In the genomic region with DNA sequence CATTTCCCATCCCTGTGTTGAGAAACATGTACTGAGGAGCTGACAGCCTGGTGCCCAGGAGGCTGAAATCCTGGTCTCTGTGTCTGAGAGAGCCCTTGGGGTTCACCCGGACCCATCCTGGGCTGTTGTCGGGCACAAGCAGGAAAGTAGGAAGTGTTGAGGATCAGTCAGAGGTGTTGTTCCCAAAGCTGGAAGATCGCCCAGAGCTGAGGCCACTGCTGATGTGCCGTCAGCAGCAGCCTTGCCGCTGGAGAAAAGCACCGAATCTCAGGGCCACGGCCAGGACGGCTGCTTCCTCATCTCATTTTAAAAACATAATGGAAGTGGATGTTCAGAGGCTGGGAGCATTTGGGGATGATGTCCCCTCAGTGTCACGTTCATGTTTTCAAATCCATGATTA, we compare ENCODE assay signal across 23 cellular contexts.
DNase-seq lines count a peak whose midpoint lies in the region; ATAC-seq and TF ChIP-seq lines count a peak whose summit lies in the region.
"Had no signal": no experiment of that assay in that cellular context is flagged by ENCODE, and none has a peak within 500 bp of the region (broad histone marks: within the 10 kb centered on the region; RNA-seq: fewer than 3 reads in every experiment).

No MANE protein-coding gene starts in this region.

- H3K27ac ChIP-seq in H9 (ENCODE audit: insufficient read length, low read depth, low read length): no peak overlapping the region
- no peak overlapping the region for H3K27ac ChIP-seq in neuronal stem cell (replicated peaks; ENCODE audit: low read length)
- H3K27ac ChIP-seq in CD4-positive, alpha-beta T cell (ENCODE audit: low read depth, low read length): no peak overlapping the region
- H3K27ac ChIP-seq: SJCRH30 had no signal

- no peaks in the 10 kb centered on the region for H3K23me2 ChIP-seq in H9 (ENCODE audit: insufficient read length, low read depth, low read length, poor library complexity, severe bottlenecking)

- TF ChIP-seq CTCF in H9 (conservative IDR thresholded peaks at IDR 0.05) (no peak), fibroblast of the aortic adventitia (IDR thresholded peaks at IDR 0.05; ENCODE audit: insufficient read depth, low read length) (no peak)
- no peak for TF ChIP-seq CTCF in CD4-positive, alpha-beta T cell (IDR thresholded peaks at IDR 0.05)

- H3K27me3 Mint-ChIP-seq in H9 (ENCODE audit: low read depth): no peaks in the 10 kb centered on the region; the same call in 1 of the 2 replicates
- no peaks in the 10 kb centered on the region for H3K27me3 Mint-ChIP-seq in CD4-positive, alpha-beta T cell

- peak overlapping the region; percentile 19 to 91 (median 83); a peak in 5 of 7 replicates for H3K27ac Mint-ChIP-seq in H9
- H3K27ac Mint-ChIP-seq in CD4-positive, alpha-beta T cell: no peak overlapping the region
- H3K27ac Mint-ChIP-seq: CD4-positive, CD25-positive, alpha-beta regulatory T cell had no signal

- H4K20me1 ChIP-seq in H9 (ENCODE audit: control insufficient read depth, insufficient read depth, insufficient read length): no peaks in the 10 kb centered on the region

- H3K9me3 ChIP-seq in H9 (ENCODE audit: control insufficient read depth, low read depth, low read length) (no peaks in the 10 kb centered on the region), neuronal stem cell (replicated peaks in 1 of 2; ENCODE audit: control insufficient read depth in 2 of 2, insufficient read depth in 1 of 2, low read depth in 1 of 2, low read length in 2 of 2) (no peaks in the 10 kb centered on the region)
- H3K9me3 ChIP-seq in CD4-positive, alpha-beta T cell (ENCODE audit: control insufficient read depth, low read length): no peaks in the 10 kb centered on the region
- H3K9me3 ChIP-seq: BE2C, MG63, SJCRH30 had no signal

- H2AFZ ChIP-seq in H9 (ENCODE audit: low read length): no peak overlapping the region
- no peak overlapping the region for H2AFZ ChIP-seq in neuronal stem cell (ENCODE audit: low read length)

- H2BK12ac ChIP-seq in H9 (ENCODE audit: insufficient read length, low read depth, low read length) (no peak overlapping the region), neuronal stem cell (ENCODE audit: low read length) (no peak overlapping the region)

- H3K23ac ChIP-seq in H9 (ENCODE audit: insufficient read length, low read depth, low read length): no peak overlapping the region
- no peak overlapping the region for H3K23ac ChIP-seq in neuronal stem cell (ENCODE audit: low read depth, low read length, poor library complexity)

- no peak overlapping the region for H3K4ac ChIP-seq in H9 (ENCODE audit: low read depth, low read length)
- H3K4ac ChIP-seq in neuronal stem cell (ENCODE audit: low read length): no peak overlapping the region

- intact Hi-C loops in CD4-positive, alpha-beta T cell (cut with DNase I, micrococcal nuclease): no loop called here

- H3K9ac ChIP-seq in H9 (ENCODE audit: extremely low read depth, insufficient read length, low read length) (no peak overlapping the region), neuronal stem cell (ENCODE audit: low read depth, low read length, poor library complexity) (no peak overlapping the region)

- no peak overlapping the region for H3K56ac ChIP-seq in H9 (ENCODE audit: insufficient read length, low read depth, low read length)

- H4K8ac ChIP-seq in H9 (replicated peaks; ENCODE audit: insufficient read length, low read depth, low read length) (no peak overlapping the region), neuronal stem cell (ENCODE audit: low read depth, low read length) (no peak overlapping the region)

- H3K79me2 ChIP-seq in H9 (ENCODE audit: insufficient read depth, low read length): no peaks in the 10 kb centered on the region

- no peak overlapping the region for H2BK15ac ChIP-seq in H9 (ENCODE audit: low read depth, low read length)
- no peak overlapping the region for H2BK15ac ChIP-seq in neuronal stem cell (ENCODE audit: low read length)

- H3K36me3 ChIP-seq in neuronal stem cell (replicated peaks in 1 of 2; ENCODE audit: control insufficient read depth in 2 of 2, insufficient read depth in 2 of 2, low read length in 2 of 2): peaks cover 0 to 3% of the 10 kb centered on the region in 2 donors
- H3K36me3 ChIP-seq: BE2C, MG63, SJCRH30 had no signal

- no peak overlapping the region for H3K4me3 Mint-ChIP-seq in H9
- H3K4me3 Mint-ChIP-seq in CD4-positive, alpha-beta T cell: no peak overlapping the region
- H3K4me3 Mint-ChIP-seq: CD4-positive, CD25-positive, alpha-beta regulatory T cell had no signal

- H3K14ac ChIP-seq in H9 (ENCODE audit: insufficient read depth, low read length) (no peak overlapping the region), neuronal stem cell (ENCODE audit: low read length) (no peak overlapping the region)

- H3K4me1 ChIP-seq in H9 (ENCODE audit: insufficient read depth, low read length) (peaks cover 2% of the 10 kb centered on the region; the same call in 1 of the 2 replicates), neuronal stem cell (ENCODE audit: control insufficient read depth in 2 of 2, insufficient read depth in 1 of 2, low read depth in 1 of 2, low read length in 2 of 2) (peaks cover 26 to 29% of the 10 kb centered on the region in 2 donors)
- H3K4me1 ChIP-seq: BE2C had no signal

- no peaks in the 10 kb centered on the region for H3K27me3 ChIP-seq in H9 (ENCODE audit: insufficient read depth, low read length)
- no peaks in the 10 kb centered on the region for H3K27me3 ChIP-seq in neuronal stem cell (ENCODE audit: control insufficient read depth in 3 of 3, insufficient read depth in 3 of 3, low read depth in 1 of 3, low read length in 3 of 3)
- H3K27me3 ChIP-seq in CD4-positive, alpha-beta T cell (ENCODE audit: control insufficient read depth, insufficient read depth, low read length): no peaks in the 10 kb centered on the region
- H3K27me3 ChIP-seq: MG63, SJCRH30 had no signal

- no CpG with 5 or more reads among the region's 9 CpGs for WGBS in H9 (ENCODE audit: extremely low coverage, insufficient read length, low lambda C conversion rate)
- no CpG with 5 or more reads among the region's 9 CpGs for WGBS in neuronal stem cell (ENCODE audit: extremely low coverage in 2 of 2, insufficient read length in 2 of 2, insufficient replicate concordance in 1 of 2), 2 donors

- no peak overlapping the region for H3T11ph ChIP-seq in H9 (ENCODE audit: low read length)

- H3K36me3 Mint-ChIP-seq in H9 (ENCODE audit: insufficient read depth in 1 of 3, low read depth in 3 of 3): peaks cover 14 to 21% (median 17%) of the 10 kb centered on the region in 3 experiments; a peak in 6 of 7 replicates
- no peaks in the 10 kb centered on the region for H3K36me3 Mint-ChIP-seq in CD4-positive, alpha-beta T cell (ENCODE audit: low read depth)
- H3K36me3 Mint-ChIP-seq: CD4-positive, CD25-positive, alpha-beta regulatory T cell had no signal

- H2AK5ac ChIP-seq in H9 (ENCODE audit: insufficient read length, low read length) (no peak overlapping the region), neuronal stem cell (ENCODE audit: low read depth, low read length) (no peak overlapping the region)

- CTCF ChIA-PET in CD4-positive, alpha-beta T cell (lab: Charles Lee): no interaction called here

- H2BK120ac ChIP-seq in H9 (ENCODE audit: low read depth, low read length, poor library complexity, severe bottlenecking) (no peak overlapping the region), neuronal stem cell (ENCODE audit: low read depth, low read length) (no peak overlapping the region)

- H3K18ac ChIP-seq in H9 (ENCODE audit: insufficient read length, low read depth, low read length): no peak overlapping the region
- peak overlapping the region; percentile 24 for H3K18ac ChIP-seq in neuronal stem cell (ENCODE audit: low read length)

- no peak overlapping the region for H3K4me2 ChIP-seq in H9 (ENCODE audit: insufficient read depth, insufficient read length, low read length)
- H3K4me2 ChIP-seq in neuronal stem cell (ENCODE audit: insufficient read depth, low read length, poor library complexity, severe bottlenecking): no peak overlapping the region

- H2BK5ac ChIP-seq in H9 (ENCODE audit: insufficient read length, low read length) (peak overlapping the region; percentile 56), neuronal stem cell (ENCODE audit: low read length) (no peak overlapping the region)

- peak; percentile 53 for DNase-seq in NCI-H748 (lab: John Stamatoyannopoulos, UW; ENCODE audit: unreplicated experiment)
- DNase-seq in NCI-H748 treated with DMSO at 0.1 percent for 48 hours (lab: John Stamatoyannopoulos, UW): no peak
- no peak for DNase-seq in H9
- peak; percentile 33 for DNase-seq in fibroblast of the aortic adventitia (ENCODE audit: low read depth)
- DNase-seq in neuronal stem cell (ENCODE audit: low spot score): no peak
- DNase-seq in islet precursor cell: no peak
- no peak for DNase-seq in NCI-H69 (lab: John Stamatoyannopoulos, UW)
- DNase-seq in CD4-positive, alpha-beta T cell: no peak
- DNase-seq: 8988T; BE2C; CD4-positive, CD25-positive, alpha-beta regulatory T cell; DMS153; GDM1; Kasumi-1; MG63; NCI-H1105; NCI-H1694; NCI-H2081 treated with DMSO at 0.1 percent for 48 hours; NCI-H446 treated with DMSO at 0.1 percent for 48 hours; NCI-H774; PC-3; RPMI8226; SJCRH30 had no signal

- POLR2A ChIA-PET in CD4-positive, alpha-beta T cell (lab: Charles Lee): no interaction called here

- no peak overlapping the region for H2BK20ac ChIP-seq in H9 (ENCODE audit: low read depth, low read length, poor library complexity, severe bottlenecking)

- no peak for ATAC-seq in CD4-positive, alpha-beta T cell (ENCODE audit: poor library complexity)
- ATAC-seq: PC-3 had no signal

- H3K4me1 Mint-ChIP-seq in H9: peaks cover 72 to 76% of the 10 kb centered on the region in 2 experiments
- H3K4me1 Mint-ChIP-seq in CD4-positive, alpha-beta T cell (ENCODE audit: low read depth): no peaks in the 10 kb centered on the region
- H3K4me1 Mint-ChIP-seq: CD4-positive, CD25-positive, alpha-beta regulatory T cell had no signal

- H3K9me3 Mint-ChIP-seq in H9: no peaks in the 10 kb centered on the region; a peak in 1 of 5 replicates
- H3K9me3 Mint-ChIP-seq in CD4-positive, alpha-beta T cell: no peaks in the 10 kb centered on the region
- H3K9me3 Mint-ChIP-seq: CD4-positive, CD25-positive, alpha-beta regulatory T cell had no signal

- H3K4me3 ChIP-seq in fibroblast of the aortic adventitia (ENCODE audit: low read depth, low read length) (no peak overlapping the region), neuronal stem cell (ENCODE audit: low read length in 2 of 2) (no peak overlapping the region)
- H3K4me3 ChIP-seq: MG63, SJCRH30 had no signal

- no peak overlapping the region for H4K91ac ChIP-seq in H9 (ENCODE audit: insufficient read length, low read depth, low read length)
- H4K91ac ChIP-seq in neuronal stem cell (ENCODE audit: low read depth, low read length, poor library complexity): no peak overlapping the region

- H3K79me1 ChIP-seq in H9 (ENCODE audit: insufficient read depth, low read depth, low read length, poor library complexity, severe bottlenecking): no peaks in the 10 kb centered on the region
- peaks cover 2% of the 10 kb centered on the region for H3K79me1 ChIP-seq in neuronal stem cell (ENCODE audit: low read depth, low read length)

- H4K5ac ChIP-seq in H9 (ENCODE audit: insufficient read length, low read depth, low read length): no peak overlapping the region

Comparison
In these comparisons a context has a peak if more than half of its experiments do, and no peak if none do; other contexts are left out.
1. DNase-seq: peak in NCI-H748 (single experiment) and fibroblast of the aortic adventitia (single experiment); none in NCI-H748 treated with DMSO at 0.1 percent for 48 hours (single experiment), H9 (single experiment), neuronal stem cell (single experiment), islet precursor cell (single experiment), NCI-H69 (single experiment) and CD4-positive, alpha-beta T cell (0 of 10).